ENCODE assay signal across 17 cellular contexts in genomic region chr20:24746351-24746685, GRCh38.
DNase-seq lines count a peak whose midpoint lies in the region; ATAC-seq and TF ChIP-seq lines count a peak whose summit lies in the region.
"Had no signal": no experiment of that assay in that cellular context is flagged by ENCODE, and none has a peak within 500 bp of the region (broad histone marks: within the 10 kb centered on the region; RNA-seq: fewer than 3 reads in every experiment).

No MANE protein-coding gene starts in this region.

- H3K27ac ChIP-seq in mesendoderm (ENCODE audit: low read depth, low read length), result no peak overlapping the region
- H3K27ac ChIP-seq: SJCRH30 had no signal

- H2AK5ac ChIP-seq in mesendoderm (ENCODE audit: low read length), result no peak overlapping the region

- CTCF ChIA-PET in WTC11 (lab: Charles Lee), result no interaction called here

- no peaks in the 10 kb centered on the region for H3K36me3 Mint-ChIP-seq in WTC11
- H3K36me3 Mint-ChIP-seq in neural crest cell (ENCODE audit: low read depth), result no peaks in the 10 kb centered on the region
- H3K36me3 Mint-ChIP-seq: activated naive CD4-positive, alpha-beta T cell treated with anti-CD3 and anti-CD28 coated beads, Interleukin-2, amount 50 U/mL, for 72 hours; naive thymus-derived CD4-positive, alpha-beta T cell had no signal

- H3K18ac ChIP-seq in mesendoderm (ENCODE audit: low read length), result no peak overlapping the region

- H3K27me3 ChIP-seq in MG63 (no peaks in the 10 kb centered on the region), mesendoderm (ENCODE audit: insufficient read depth, low read length, poor library complexity) (no peaks in the 10 kb centered on the region)
- H3K27me3 ChIP-seq: SJCRH30 had no signal

- no peaks in the 10 kb centered on the region for H3K79me1 ChIP-seq in mesendoderm (ENCODE audit: low read length)

- H3K4me1 ChIP-seq in mesendoderm (ENCODE audit: control insufficient read depth, low read depth, low read length), result no peaks in the 10 kb centered on the region

- H3K27ac Mint-ChIP-seq in WTC11, result 0 out of 2 replicates have a peak overlapping the region, but pooled peaks have one; percentile 15
- peak overlapping the region; percentile 19 for H3K27ac Mint-ChIP-seq in neural crest cell (ENCODE audit: unreplicated experiment)
- H3K27ac Mint-ChIP-seq: activated naive CD4-positive, alpha-beta T cell treated with anti-CD3 and anti-CD28 coated beads, Interleukin-2, amount 50 U/mL, for 72 hours; CD4-positive, alpha-beta T cell had no signal

- H3K9me3 ChIP-seq in MG63, result no peaks in the 10 kb centered on the region
- H3K9me3 ChIP-seq: SJCRH30 had no signal

- H3K4me1 Mint-ChIP-seq in WTC11 (peaks cover 37% of the 10 kb centered on the region), neural crest cell (no peaks in the 10 kb centered on the region)

- H3K56ac ChIP-seq in mesendoderm (ENCODE audit: low read length), result no peak overlapping the region

- H3K4ac ChIP-seq in mesendoderm (ENCODE audit: low read depth, low read length), result no peak overlapping the region

- no peak overlapping the region for H3K4me2 ChIP-seq in mesendoderm (ENCODE audit: low read length)

- H3K9ac ChIP-seq in mesendoderm (ENCODE audit: low read length), result no peak overlapping the region

- no peak overlapping the region for H4K8ac ChIP-seq in mesendoderm (ENCODE audit: low read depth, low read length)

- no peaks in the 10 kb centered on the region for H3K27me3 Mint-ChIP-seq in WTC11 (ENCODE audit: low read depth)
- H3K27me3 Mint-ChIP-seq in neural crest cell (ENCODE audit: low read depth), result peaks cover 21% of the 10 kb centered on the region
- H3K27me3 Mint-ChIP-seq: CD4-positive, alpha-beta T cell had no signal

- POLR2A ChIA-PET in WTC11 (lab: Charles Lee), result interaction anchor here (1.2 kb wide), 1 partner anchor 42 kb away, joined by 3 read pairs; no protein-coding TSS in a partner anchor

- DNase-seq in DMS 273 treated with DMSO at 0.1 percent for 48 hours (lab: John Stamatoyannopoulos, UW) (peak; percentile 76), MG63 (peak; percentile 85), WTC11 (ENCODE audit: low spot score) (peak; percentile 22), neural crest cell (ENCODE audit: low read depth, low spot score) (no peak), nucleus accumbens (lab: John Stamatoyannopoulos, UW) (no peak), mesendoderm (no peak)
- DNase-seq: CD4-positive, alpha-beta T cell; effector CD8-positive, alpha-beta T cell; hypothalamus; naive thymus-derived CD4-positive, alpha-beta T cell; NCI-H1092 treated with DMSO at 0.1 percent for 48 hours; SJCRH30; stimulated activated naive CD8-positive, alpha-beta T cell treated with anti-CD3 and anti-CD28 coated beads, Interleukin-15, amount 100 ng/mL, for 72 hours had no signal

- H3K4me3 Mint-ChIP-seq in WTC11, result no peak overlapping the region
- no peak overlapping the region for H3K4me3 Mint-ChIP-seq in neural crest cell
- H3K4me3 Mint-ChIP-seq: CD4-positive, alpha-beta T cell; naive thymus-derived CD4-positive, alpha-beta T cell; stimulated activated naive CD8-positive, alpha-beta T cell treated with anti-CD3 and anti-CD28 coated beads, Interleukin-15, amount 100 ng/mL, for 72 hours had no signal

- ATAC-seq in WTC11, result peak; percentile 57
- ATAC-seq in GM18517 (IDR thresholded peaks at IDR 0.05; ENCODE audit: unreplicated experiment), result no peak
- no peak for ATAC-seq in HG02798 (IDR thresholded peaks at IDR 0.05; ENCODE audit: poor library complexity, unreplicated experiment)
- ATAC-seq: activated CD4-positive, CD25-positive, alpha-beta regulatory T cell treated with anti-CD3 and anti-CD28 coated beads, Interleukin-2, amount 50 U/mL, for 24 hours; activated naive CD4-positive, alpha-beta T cell treated with anti-CD3 and anti-CD28 coated beads, Interleukin-2, amount 50 U/mL, for 72 hours; naive thymus-derived CD4-positive, alpha-beta T cell; stimulated activated naive CD8-positive, alpha-beta T cell treated with anti-CD3 and anti-CD28 coated beads, Interleukin-15, amount 100 ng/mL, for 72 hours had no signal

- H3K4me3 ChIP-seq in MG63 (no peak overlapping the region), mesendoderm (ENCODE audit: low read length) (no peak overlapping the region)
- H3K4me3 ChIP-seq: SJCRH30 had no signal

- no peaks in the 10 kb centered on the region for H3K79me2 ChIP-seq in mesendoderm (ENCODE audit: control insufficient read depth, insufficient read depth, low read length)

- H2BK120ac ChIP-seq in mesendoderm (ENCODE audit: low read depth, low read length), result no peak overlapping the region

- H2BK15ac ChIP-seq in mesendoderm (replicated peaks; ENCODE audit: low read depth), result no peak overlapping the region

- H3K23ac ChIP-seq in mesendoderm (ENCODE audit: low read length), result no peak overlapping the region

- no peak for TF ChIP-seq CTCF in WTC11 (IDR thresholded peaks at IDR 0.05)
- TF ChIP-seq CTCF in neural crest cell (conservative IDR thresholded peaks at IDR 0.05), result no peak

- H2BK5ac ChIP-seq in mesendoderm (ENCODE audit: low read length), result no peak overlapping the region

- H3K9me3 Mint-ChIP-seq in WTC11 (no peaks in the 10 kb centered on the region), neural crest cell (no peaks in the 10 kb centered on the region)
- H3K9me3 Mint-ChIP-seq: activated naive CD4-positive, alpha-beta T cell treated with anti-CD3 and anti-CD28 coated beads, Interleukin-2, amount 50 U/mL, for 72 hours; CD4-positive, alpha-beta T cell; stimulated activated naive CD8-positive, alpha-beta T cell treated with anti-CD3 and anti-CD28 coated beads, Interleukin-15, amount 100 ng/mL, for 72 hours had no signal

- H3K36me3 ChIP-seq in MG63, result no peaks in the 10 kb centered on the region
- H3K36me3 ChIP-seq in mesendoderm (ENCODE audit: control insufficient read depth, insufficient read depth, low read length), result no peaks in the 10 kb centered on the region
- H3K36me3 ChIP-seq: SJCRH30 had no signal

- no CpG with 5 or more reads among the region's 12 CpGs for WGBS in mesendoderm (ENCODE audit: extremely low coverage, insufficient coverage, low lambda C conversion rate)

- no peak overlapping the region for H4K5ac ChIP-seq in mesendoderm (ENCODE audit: low read length)

TF ChIP-seq in WTC11, 78 proteins besides CTCF, POLR2A, EP300 and RAD21 (continues in another document):
- TF ChIP-seq TEAD4 (CRISPR knock-in tag; IDR thresholded peaks at IDR 0.05) (no peak), ARID4B (CRISPR knock-in tag; IDR thresholded peaks at IDR 0.05; ENCODE audit: borderline replicate concordance) (no peak), IRF1 (CRISPR knock-in tag; IDR thresholded peaks at IDR 0.05) (no peak), ETV6 (CRISPR knock-in tag; IDR thresholded peaks at IDR 0.05) (no peak), ATF6 (CRISPR knock-in tag; IDR thresholded peaks at IDR 0.05) (no peak), NFYB (CRISPR knock-in tag; conservative IDR thresholded peaks at IDR 0.05; ENCODE audit: low read depth) (no peak), ZNF138 (CRISPR knock-in tag; conservative IDR thresholded peaks at IDR 0.05) (no peak)

Comparison
In these comparisons a context has a peak if more than half of its experiments do, and no peak if none do; other contexts are left out.
1. DNase-seq: peak in DMS 273 treated with DMSO at 0.1 percent for 48 hours (single experiment), MG63 (single experiment) and WTC11 (single experiment); none in neural crest cell (single experiment), nucleus accumbens (0 of 56) and mesendoderm (single experiment).